20 cellular contexts compared by ENCODE assay signal in the genomic region with DNA sequence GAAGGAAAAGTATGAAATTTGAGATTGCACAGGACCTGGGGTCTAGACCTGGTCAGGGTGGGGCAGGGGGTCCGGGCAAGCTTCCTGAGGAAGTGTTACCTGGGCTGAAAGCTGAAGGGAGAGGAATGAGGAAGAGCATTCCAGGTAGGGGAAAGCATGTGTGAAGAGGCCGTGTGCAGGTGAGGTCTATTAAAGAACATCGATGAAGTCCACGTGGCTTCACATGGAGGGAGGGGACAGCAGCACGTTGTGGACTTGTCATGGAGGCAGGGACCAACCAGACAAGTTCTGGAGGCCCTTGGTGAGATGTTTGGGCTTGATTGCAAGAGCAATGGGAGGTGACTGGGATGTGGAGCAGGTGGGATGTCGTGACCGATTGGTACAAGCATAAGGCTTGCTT. TPM values are rescaled to one million over a fixed set of nuclear protein-coding genes. Genes with fewer than 3 reads are reported as not detected.
A peak's percentile ranks its signal among the peaks of the same experiment; 100 is the strongest.
DNase-seq lines count a peak whose midpoint lies in the region; ATAC-seq, FAIRE-seq and TF ChIP-seq lines count a peak whose summit lies in the region.
"Had no signal": no experiment of that assay in that cellular context is flagged by ENCODE, and none has a peak within 500 bp of the region (broad histone marks: within the 10 kb centered on the region; RNA-seq: fewer than 3 reads in every experiment).

No MANE protein-coding gene starts in this region.

- no peak overlapping the region for H3K27ac ChIP-seq in A549
- H3K27ac ChIP-seq: SJSA1 had no signal

- 0 out of 3 replicates have a peak overlapping the region, but pooled peaks have one; percentile 13 for H3K4me2 ChIP-seq in A549

- H3K4me3 Mint-ChIP-seq in Calu3 (ENCODE audit: low read depth, unreplicated experiment) (no peak overlapping the region), mesothelial cell of epicardium (no peak overlapping the region)
- no peak overlapping the region for H3K4me3 Mint-ChIP-seq in dendritic cell treated with granulocyte-macrophage colony-stimulating factor and Interleukin-4, amounts not matched to agents 40 ng/mL and 50 ng/mL, for 4 days
- H3K4me3 Mint-ChIP-seq: CD8-positive, alpha-beta T cell; naive thymus-derived CD8-positive, alpha-beta T cell; stimulated activated effector memory CD8-positive, alpha-beta T cell treated with anti-CD3 and anti-CD28 coated beads, Interleukin-12 subunit alpha, Interleukin-12 subunit beta, amount 100 ng/mL, for 72 hours had no signal

- TF ChIP-seq EP300 in A549 (IDR thresholded peaks at IDR 0.05): no peak

- no peaks in the 10 kb centered on the region for H3K9me3 ChIP-seq in A549
- H3K9me3 ChIP-seq: HAP-1, SJSA1 had no signal

- no peak for TF ChIP-seq CTCF in A549 (IDR thresholded peaks at IDR 0.05)
- no peak for TF ChIP-seq CTCF in Calu3 (IDR thresholded peaks at IDR 0.05; ENCODE audit: unreplicated experiment)
- no peak for TF ChIP-seq CTCF in mesothelial cell of epicardium (IDR thresholded peaks at IDR 0.05; ENCODE audit: unreplicated experiment)

- peaks cover 11% of the 10 kb centered on the region for H3K36me3 Mint-ChIP-seq in Calu3 (ENCODE audit: insufficient read depth, unreplicated experiment)
- H3K36me3 Mint-ChIP-seq in dendritic cell treated with granulocyte-macrophage colony-stimulating factor and Interleukin-4, amounts not matched to agents 40 ng/mL and 50 ng/mL, for 4 days (ENCODE audit: low read depth): peaks cover 56% of the 10 kb centered on the region
- H3K36me3 Mint-ChIP-seq in mesothelial cell of epicardium: no peaks in the 10 kb centered on the region
- H3K36me3 Mint-ChIP-seq: CD8-positive, alpha-beta T cell; naive thymus-derived CD8-positive, alpha-beta T cell had no signal

- TF ChIP-seq POLR2A in A549 (IDR thresholded peaks at IDR 0.05; ENCODE audit: low read length): no peak

- H3K4me1 Mint-ChIP-seq in Calu3 (ENCODE audit: low read depth, unreplicated experiment): peaks cover 22% of the 10 kb centered on the region
- H3K4me1 Mint-ChIP-seq in dendritic cell treated with granulocyte-macrophage colony-stimulating factor and Interleukin-4, amounts not matched to agents 40 ng/mL and 50 ng/mL, for 4 days (ENCODE audit: low read depth): peaks cover 81% of the 10 kb centered on the region
- H3K4me1 Mint-ChIP-seq in mesothelial cell of epicardium: peaks cover 25% of the 10 kb centered on the region

- DNase-seq in A549 (ENCODE audit: low read depth in 1 of 2, low spot score in 1 of 2) (no peak), Calu3 (peak; percentile 67), mesothelial cell of epicardium (ENCODE audit: low spot score in 2 of 2, unreplicated experiment in 2 of 2) (no peak), T-helper 9 cell (no peak), GM19240 (ENCODE audit: insufficient read length, low spot score) (no peak), NCI-H1092 (lab: John Stamatoyannopoulos, UW) (no peak)
- DNase-seq: activated CD4-positive, alpha-beta T cell treated with anti-CD3 and anti-CD28 coated beads, Interleukin-2, amount 50 U/mL, for 4 hours; activated effector memory CD4-positive, alpha-beta T cell treated with anti-CD3 and anti-CD28 coated beads, Interleukin-2, amount 50 U/mL, for 16 hours; CD8-positive, alpha-beta T cell; hypothalamus; Kasumi-1; naive thymus-derived CD8-positive, alpha-beta T cell; NCI-H2171 treated with DMSO at 0.1 percent for 48 hours had no signal

- intact Hi-C loops in Calu3 (cut with micrococcal nuclease; ENCODE audit: unreplicated experiment): loop anchor here (10.0 kb wide), 1 partner anchor 50 kb away; a partner anchor contains a TSS
- intact Hi-C loops in dendritic cell treated with granulocyte-macrophage colony-stimulating factor and Interleukin-4, amounts not matched to agents 40 ng/mL and 50 ng/mL, for 4 days (cut with micrococcal nuclease): no loop called here

- H3K27ac Mint-ChIP-seq in Calu3 (ENCODE audit: unreplicated experiment): peak overlapping the region; percentile 36
- peak overlapping the region; percentile 48 for H3K27ac Mint-ChIP-seq in dendritic cell treated with granulocyte-macrophage colony-stimulating factor and Interleukin-4, amounts not matched to agents 40 ng/mL and 50 ng/mL, for 4 days
- peak overlapping the region; percentile 17 for H3K27ac Mint-ChIP-seq in mesothelial cell of epicardium
- H3K27ac Mint-ChIP-seq: CD8-positive, alpha-beta T cell had no signal

- TF ChIP-seq RAD21 in A549 (conservative IDR thresholded peaks at IDR 0.05 in 1 of 2, IDR thresholded peaks at IDR 0.05 in 1 of 2): no peak

- ATAC-seq in A549 (no peak), GM19035 (IDR thresholded peaks at IDR 0.05; ENCODE audit: unreplicated experiment) (no peak)
- ATAC-seq: CD8-positive, alpha-beta T cell; naive thymus-derived CD8-positive, alpha-beta T cell; stimulated activated effector memory CD8-positive, alpha-beta T cell treated with anti-CD3 and anti-CD28 coated beads, Interleukin-12 subunit alpha, Interleukin-12 subunit beta, amount 100 ng/mL, for 72 hours had no signal

- peaks cover 9% of the 10 kb centered on the region for H3K4me1 ChIP-seq in A549
- H3K4me1 ChIP-seq: SJSA1 had no signal

- H3K27me3 Mint-ChIP-seq in Calu3 (ENCODE audit: unreplicated experiment): no peaks in the 10 kb centered on the region
- no peaks in the 10 kb centered on the region for H3K27me3 Mint-ChIP-seq in dendritic cell treated with granulocyte-macrophage colony-stimulating factor and Interleukin-4, amounts not matched to agents 40 ng/mL and 50 ng/mL, for 4 days
- H3K27me3 Mint-ChIP-seq in mesothelial cell of epicardium (ENCODE audit: low read depth): no peaks in the 10 kb centered on the region
- H3K27me3 Mint-ChIP-seq: naive thymus-derived CD8-positive, alpha-beta T cell had no signal

- no TSS peak for BruUV-seq in Calu3 (replicated peaks; lab: Mats Ljungman, UMichigan)

- H3K4me3 ChIP-seq in A549: no peak overlapping the region
- H3K4me3 ChIP-seq: cardiac muscle cell, HAP-1, SJSA1 had no signal

- FAIRE-seq in A549 (lab: Jason Lieb, UNC): no peak
- FAIRE-seq: keratinocyte had no signal

- CTCF ChIA-PET in A549 (lab: Yijun Ruan, JAX) (interaction anchor here (1.1 to 4.3 kb wide), 3 partner anchors 16 to 831 kb away, joined by 3 to 25 read pairs (median 3); no protein-coding TSS in a partner anchor), Calu3 (lab: Charles Lee) (interaction anchor here (0.5 to 1.5 kb wide), 8 partner anchors 8 to 157 kb away, joined by 3 to 10 read pairs (median 4); no protein-coding TSS in a partner anchor)

- 78% methylated on average over 7 of the region's 7 CpGs for WGBS in A549 (ENCODE audit: missing lambda C conversion rate)

- H3K9me3 Mint-ChIP-seq in Calu3 (ENCODE audit: low read depth, unreplicated experiment) (no peaks in the 10 kb centered on the region), mesothelial cell of epicardium (no peaks in the 10 kb centered on the region)
- H3K9me3 Mint-ChIP-seq in dendritic cell treated with granulocyte-macrophage colony-stimulating factor and Interleukin-4, amounts not matched to agents 40 ng/mL and 50 ng/mL, for 4 days: no peaks in the 10 kb centered on the region
- H3K9me3 Mint-ChIP-seq: CD8-positive, alpha-beta T cell; naive thymus-derived CD8-positive, alpha-beta T cell; stimulated activated effector memory CD8-positive, alpha-beta T cell treated with anti-CD3 and anti-CD28 coated beads, Interleukin-12 subunit alpha, Interleukin-12 subunit beta, amount 100 ng/mL, for 72 hours had no signal

- POLR2A ChIA-PET in A549 (lab: Yijun Ruan, JAX): no interaction called here

TF ChIP-seq in A549, 52 proteins besides CTCF, POLR2A, EP300 and RAD21 (continues in another document):
- no peak for TF ChIP-seq MYC (IDR thresholded peaks at IDR 0.05; ENCODE audit: borderline replicate concordance, low read length)
- no peak for TF ChIP-seq JUNB (IDR thresholded peaks at IDR 0.05)
- TF ChIP-seq RCOR1 (IDR thresholded peaks at IDR 0.05; ENCODE audit: low read depth, low read length): no peak
- no peak for TF ChIP-seq ZFP36 (IDR thresholded peaks at IDR 0.05; ENCODE audit: borderline replicate concordance, partially characterized antibody)
- TF ChIP-seq GATA3 (IDR thresholded peaks at IDR 0.05; ENCODE audit: borderline replicate concordance): no peak
- TF ChIP-seq, protein P1, sequence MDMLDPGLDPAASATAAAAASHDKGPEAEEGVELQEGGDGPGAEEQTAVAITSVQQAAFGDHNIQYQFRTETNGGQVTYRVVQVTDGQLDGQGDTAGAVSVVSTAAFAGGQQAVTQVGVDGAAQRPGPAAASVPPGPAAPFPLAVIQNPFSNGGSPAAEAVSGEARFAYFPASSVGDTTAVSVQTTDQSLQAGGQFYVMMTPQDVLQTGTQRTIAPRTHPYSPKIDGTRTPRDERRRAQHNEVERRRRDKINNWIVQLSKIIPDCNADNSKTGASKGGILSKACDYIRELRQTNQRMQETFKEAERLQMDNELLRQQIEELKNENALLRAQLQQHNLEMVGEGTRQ (IDR thresholded peaks at IDR 0.05): no peak
- TF ChIP-seq, protein P2, sequence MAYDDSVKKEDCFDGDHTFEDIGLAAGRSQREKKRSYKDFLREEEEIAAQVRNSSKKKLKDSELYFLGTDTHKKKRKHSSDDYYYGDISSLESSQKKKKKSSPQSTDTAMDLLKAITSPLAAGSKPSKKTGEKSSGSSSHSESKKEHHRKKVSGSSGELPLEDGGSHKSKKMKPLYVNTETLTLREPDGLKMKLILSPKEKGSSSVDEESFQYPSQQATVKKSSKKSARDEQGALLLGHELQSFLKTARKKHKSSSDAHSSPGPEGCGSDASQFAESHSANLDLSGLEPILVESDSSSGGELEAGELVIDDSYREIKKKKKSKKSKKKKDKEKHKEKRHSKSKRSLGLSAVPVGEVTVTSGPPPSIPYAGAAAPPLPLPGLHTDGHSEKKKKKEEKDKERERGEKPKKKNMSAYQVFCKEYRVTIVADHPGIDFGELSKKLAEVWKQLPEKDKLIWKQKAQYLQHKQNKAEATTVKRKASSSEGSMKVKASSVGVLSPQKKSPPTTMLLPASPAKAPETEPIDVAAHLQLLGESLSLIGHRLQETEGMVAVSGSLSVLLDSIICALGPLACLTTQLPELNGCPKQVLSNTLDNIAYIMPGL (CRISPR knock-in tag; IDR thresholded peaks at IDR 0.05; ENCODE audit: borderline replicate concordance): no peak

RNA-seq across cellular contexts. Expression of a gene that starts 47.1 kb away (rescaled TPM):
- polyA plus RNA-seq in A549 (2011; rRNA removed): 31.8 and 37.7 TPM in 2 replicates
- 32.9 and 45.4 TPM in 2 replicates for polyA plus RNA-seq in A549 (2012; cell fraction: cytosol; rRNA removed)
- polyA plus RNA-seq in A549 (2012; cell fraction: nucleus; rRNA removed): 39.0 and 45.7 TPM in 2 replicates
- 29.9 to 32.8 TPM (median 32.2 TPM) in 3 replicates for polyA plus RNA-seq in A549 (2017; fragmentation: RNase III; extraction: RNeasy Plus Mini Kit Qiagen cat#74134 plus additional on column Dnase treatment)
- 55.3 and 58.2 TPM in 2 replicates for polyA minus RNA-seq in A549 (2011; rRNA and poly(A)+ RNA removed)
- total RNA-seq in Calu3 (2022): 96.1 and 108 TPM in 2 replicates
- total RNA-seq in mesothelial cell of epicardium: 126 to 132 TPM (median 127 TPM) in 3 replicates

RNA-seq across cellular contexts. Expression of a gene that starts 54.1 kb away (rescaled TPM):
- 2.6 and 5.0 TPM in 2 replicates for polyA plus RNA-seq in A549 (2011; rRNA removed)
- polyA plus RNA-seq in A549 (2012; cell fraction: cytosol; rRNA removed): 4.3 and 6.4 TPM in 2 replicates
- polyA plus RNA-seq in A549 (2012; cell fraction: nucleus; rRNA removed): 13.5 and 14.4 TPM in 2 replicates
- 7.2 to 10.2 TPM (median 7.8 TPM) in 3 replicates for polyA plus RNA-seq in A549 (2017; fragmentation: RNase III; extraction: RNeasy Plus Mini Kit Qiagen cat#74134 plus additional on column Dnase treatment)
- 3.7 and 8.3 TPM in 2 replicates for polyA minus RNA-seq in A549 (2011; rRNA and poly(A)+ RNA removed)
- total RNA-seq in Calu3 (2022): 14.3 and 15.4 TPM in 2 replicates
- 30.3 to 31.7 TPM (median 30.4 TPM) in 3 replicates for total RNA-seq in mesothelial cell of epicardium
